1 cellular context compared by ENCODE assay signal in the genomic region with DNA sequence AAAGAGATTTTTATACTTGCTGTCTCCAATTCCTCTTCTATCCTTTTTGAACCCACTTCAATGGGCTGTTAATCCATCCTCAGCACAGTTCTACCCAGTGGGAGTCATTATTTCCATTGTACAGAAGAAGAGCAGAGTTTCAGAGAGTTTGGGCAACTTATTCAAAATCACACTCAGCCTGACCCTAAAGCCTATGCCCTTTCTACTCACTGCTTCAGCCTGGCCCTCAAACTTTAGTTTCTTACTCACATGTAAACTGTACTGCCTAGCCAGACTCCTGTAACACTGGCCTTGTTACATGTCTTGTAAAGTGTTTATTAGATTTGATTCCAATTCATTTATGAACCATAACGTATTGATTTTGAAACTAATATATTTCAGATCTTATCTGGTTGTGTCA.
TF ChIP-seq lines count a peak whose summit lies in the region.

No MANE protein-coding gene starts in this region.

TF ChIP-seq in K562, 482 proteins besides CTCF, POLR2A, EP300 and RAD21:
- TF ChIP-seq, protein P1, sequence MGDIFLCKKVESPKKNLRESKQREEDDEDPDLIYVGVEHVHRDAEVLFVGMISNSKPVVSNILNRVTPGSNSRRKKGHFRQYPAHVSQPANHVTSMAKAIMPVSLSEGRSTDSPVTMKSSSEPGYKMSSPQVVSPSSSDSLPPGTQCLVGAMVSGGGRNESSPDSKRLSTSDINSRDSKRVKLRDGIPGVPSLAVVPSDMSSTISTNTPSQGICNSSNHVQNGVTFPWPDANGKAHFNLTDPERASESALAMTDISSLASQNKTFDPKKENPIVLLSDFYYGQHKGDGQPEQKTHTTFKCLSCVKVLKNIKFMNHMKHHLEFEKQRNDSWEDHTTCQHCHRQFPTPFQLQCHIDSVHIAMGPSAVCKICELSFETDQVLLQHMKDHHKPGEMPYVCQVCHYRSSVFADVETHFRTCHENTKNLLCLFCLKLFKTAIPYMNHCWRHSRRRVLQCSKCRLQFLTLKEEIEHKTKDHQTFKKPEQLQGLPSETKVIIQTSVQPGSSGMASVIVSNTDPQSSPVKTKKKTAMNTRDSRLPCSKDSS (IDR thresholded peaks at IDR 0.05; ENCODE audit: low read depth, partially characterized antibody): no peak
- TF ChIP-seq SMARCC2 (IDR thresholded peaks at IDR 0.05; ENCODE audit: low read depth) (no peak), CBFA2T2 (conservative IDR thresholded peaks at IDR 0.05) (no peak), CTBP1 (IDR thresholded peaks at IDR 0.05; ENCODE audit: borderline replicate concordance) (no peak), ZNF274 (IDR thresholded peaks at IDR 0.05; ENCODE audit: borderline replicate concordance, low read depth, low read length) (no peak), JUNB (CRISPR knock-in tag; conservative IDR thresholded peaks at IDR 0.05) (no peak), MYNN (IDR thresholded peaks at IDR 0.05) (no peak), MYNN (CRISPR knock-in tag; IDR thresholded peaks at IDR 0.05) (no peak)
TF ChIP-seq in K562: peak in this region for 0.
